In the genomic region with DNA sequence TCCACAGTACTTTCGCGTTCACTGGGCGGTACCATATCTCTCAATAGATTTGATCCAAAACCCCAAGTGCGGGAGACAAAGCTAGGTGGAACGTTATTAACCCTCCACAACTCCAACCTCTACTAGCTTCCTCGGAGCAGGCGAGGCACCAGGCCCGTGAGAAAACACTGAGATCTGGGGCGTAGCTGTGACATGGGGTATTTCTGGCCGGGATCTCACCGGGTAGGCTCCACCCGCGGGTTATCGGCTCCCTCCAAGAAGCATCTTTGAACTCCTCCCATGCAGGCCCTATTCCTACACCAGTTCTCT, we compare ENCODE assay signal across 8 cellular contexts. TPM values are rescaled to one million over a fixed set of nuclear protein-coding genes. Genes with fewer than 3 reads are reported as not detected.
DNase-seq lines count a peak whose midpoint lies in the region; ATAC-seq, FAIRE-seq and TF ChIP-seq lines count a peak whose summit lies in the region.

No MANE protein-coding gene starts in this region.

- intact Hi-C loops in ascending aorta (cut with DNase I): loop anchor here (5.0 to 10.0 kb wide), 3 partner anchors 354 to 1406 kb away; partner anchors contain the start of genes STARD4 and WDR36

- DNase-seq in DND-41 (no peak), ascending aorta (ENCODE audit: low spot score in 2 of 2) (no peak), keratinocyte (ENCODE audit: low read depth, low spot score) (no peak), substantia nigra (lab: John Stamatoyannopoulos, UW) (peak in 17 of 49 donors; percentile 15 to 67 (median 47)), middle frontal gyrus (ENCODE audit: extremely low spot score, low spot score) (no peak)
- DNase-seq in activated effector memory CD4-positive, alpha-beta T cell treated with Interleukin-2 at 50 U/mL for 16 hours: no peak

- dilution Hi-C loops in keratinocyte (cut with MboI; ENCODE audit: extremely low pct_ligation_motif_present, low sequenced_read_pairs): no loop called here

- ATAC-seq in DND-41 (ENCODE audit: insufficient read depth, low read depth) (peak; percentile 55), GM19467 (IDR thresholded peaks at IDR 0.05; ENCODE audit: unreplicated experiment) (peak; percentile 49), HG03457 (IDR thresholded peaks at IDR 0.05; ENCODE audit: unreplicated experiment) (peak; percentile 64)

- H3K9me3 ChIP-seq in DND-41 (ENCODE audit: insufficient read depth, low read length, severe bottlenecking): no peaks in the 10 kb centered on the region
- no peaks in the 10 kb centered on the region for H3K9me3 ChIP-seq in ascending aorta
- H3K9me3 ChIP-seq in keratinocyte (ENCODE audit: control insufficient read depth, low read depth, low read length): no peaks in the 10 kb centered on the region

- no peak for FAIRE-seq in keratinocyte (lab: Jason Lieb, UNC)

- peak; percentile 2 for TF ChIP-seq CTCF in DND-41 (IDR thresholded peaks at IDR 0.05; ENCODE audit: borderline replicate concordance, extremely low read depth, low read length, poor library complexity, severe bottlenecking)
- no peak for TF ChIP-seq CTCF in ascending aorta (IDR thresholded peaks at IDR 0.05)
- TF ChIP-seq CTCF in keratinocyte (optimal IDR thresholded peaks at IDR 0.05 in 1 of 3, IDR thresholded peaks at IDR 0.05 in 1 of 3, conservative IDR thresholded peaks at IDR 0.05 in 1 of 3; ENCODE audit: extremely low read depth in 1 of 3, insufficient read depth in 2 of 3, low read length in 3 of 3): no peak

- H3K27ac ChIP-seq in DND-41 (ENCODE audit: low read length) (peak overlapping the region; percentile 79), ascending aorta (peak overlapping the region; percentile 78 to 87), keratinocyte (ENCODE audit: control insufficient read depth, insufficient read depth, low read length) (peak overlapping the region; percentile 66), substantia nigra (ENCODE audit: low read depth, low read length, poor library complexity, severe bottlenecking) (peak overlapping the region; percentile 88)

- H3K79me2 ChIP-seq in DND-41 (ENCODE audit: insufficient read depth, low read length): peaks cover 27% of the 10 kb centered on the region
- peaks cover 20% of the 10 kb centered on the region for H3K79me2 ChIP-seq in keratinocyte (ENCODE audit: control insufficient read depth, insufficient read depth, low read length)

- peak overlapping the region; percentile 97 for H2AFZ ChIP-seq in DND-41 (ENCODE audit: low read depth, low read length)
- peak overlapping the region; percentile 95 for H2AFZ ChIP-seq in keratinocyte (ENCODE audit: control insufficient read depth, low read length)

- H3K36me3 ChIP-seq in DND-41 (ENCODE audit: insufficient read depth, low read length) (peaks cover 6% of the 10 kb centered on the region; the same call in 1 of the 2 replicates), ascending aorta (no peaks in the 10 kb centered on the region), keratinocyte (ENCODE audit: control insufficient read depth in 2 of 2, extremely low read depth in 1 of 2, insufficient read depth in 2 of 2, low read length in 2 of 2) (no peaks in the 10 kb centered on the region)

- peaks cover 38% of the 10 kb centered on the region for H3K4me1 ChIP-seq in DND-41 (ENCODE audit: insufficient read depth, low read length)
- H3K4me1 ChIP-seq in ascending aorta: peaks cover 2 to 3% of the 10 kb centered on the region in 2 donors
- peaks cover 3% of the 10 kb centered on the region for H3K4me1 ChIP-seq in keratinocyte (ENCODE audit: control insufficient read depth, extremely low read depth, insufficient read depth, low read length)

- H3K9ac ChIP-seq in DND-41 (ENCODE audit: low read depth, low read length): peak overlapping the region; percentile 86
- H3K9ac ChIP-seq in keratinocyte (ENCODE audit: control insufficient read depth, extremely low read depth, insufficient read depth, low read length): peak overlapping the region; percentile 83

- no peaks in the 10 kb centered on the region for H3K9me1 ChIP-seq in keratinocyte (ENCODE audit: control insufficient read depth, extremely low read depth, insufficient read depth, low read length)

- peak overlapping the region; percentile 55 to 74 for H3K4me3 ChIP-seq in DND-41 (ENCODE audit: low read depth in 1 of 2, low read length in 2 of 2)
- H3K4me3 ChIP-seq in ascending aorta: peak overlapping the region; percentile 85 to 98
- H3K4me3 ChIP-seq in keratinocyte (ENCODE audit: control insufficient read depth in 2 of 3, extremely low read depth in 1 of 3, insufficient read depth in 2 of 3, low read depth in 1 of 3, low read length in 3 of 3): peak overlapping the region; percentile 85 to 90 (median 89)

- H3K4me2 ChIP-seq in DND-41 (ENCODE audit: insufficient read depth, low read length) (peak overlapping the region; percentile 87), keratinocyte (ENCODE audit: control insufficient read depth, extremely low read depth, insufficient read depth, low read depth, low read length) (peak overlapping the region; percentile 98)

- no peaks in the 10 kb centered on the region for H3K27me3 ChIP-seq in DND-41 (ENCODE audit: insufficient read depth, low read length, poor library complexity)
- H3K27me3 ChIP-seq in ascending aorta: no peaks in the 10 kb centered on the region
- no peaks in the 10 kb centered on the region for H3K27me3 ChIP-seq in keratinocyte (ENCODE audit: control insufficient read depth, extremely low read depth, insufficient read depth, low read length)

- H4K20me1 ChIP-seq in DND-41 (ENCODE audit: insufficient read depth, low read length): no peaks in the 10 kb centered on the region
- no peaks in the 10 kb centered on the region for H4K20me1 ChIP-seq in keratinocyte (ENCODE audit: control insufficient read depth, extremely low read depth, insufficient read depth, low read length)

RNA-seq across cellular contexts. Expression of gene SLC25A46, which starts 0.3 kb away (rescaled TPM):
- 22.1 TPM for total RNA-seq in ascending aorta
- polyA plus RNA-seq in keratinocyte: 28.1 to 56.2 TPM (median 29.6 TPM) in 3 replicates
- 23.2 TPM for polyA plus RNA-seq in keratinocyte (2011; ENCODE audit: low read depth)
- polyA plus RNA-seq in keratinocyte (2011; cell fraction: cytosol; rRNA removed): 27.0 and 54.9 TPM in 2 replicates
- 20.1 and 26.5 TPM in 2 replicates for polyA plus RNA-seq in keratinocyte (2011; cell fraction: nucleus; rRNA removed)
- polyA plus RNA-seq in keratinocyte (2012; ENCODE audit: low replicate concordance): 20.5 and 29.8 TPM in 2 replicates
- 9.9 to 68.7 TPM (median 27.6 TPM) in 3 replicates for polyA minus RNA-seq in keratinocyte
- 34.0 TPM for polyA minus RNA-seq in keratinocyte (2011; cell fraction: cytosol; rRNA and poly(A)+ RNA removed)
- polyA minus RNA-seq in keratinocyte (2011; cell fraction: nucleus; rRNA and poly(A)+ RNA removed): 14.5 and 25.8 TPM in 2 replicates

RNA-seq across cellular contexts. Expression of gene TMEM232, which starts 12.0 kb away (rescaled TPM):
- total RNA-seq in ascending aorta: not detected
- 0.52 to 1.1 TPM (median 1.00 TPM) in 3 replicates for polyA plus RNA-seq in keratinocyte
- polyA plus RNA-seq in keratinocyte (2011; ENCODE audit: low read depth): 0.44 TPM
- 0.38 and 0.64 TPM in 2 replicates for polyA plus RNA-seq in keratinocyte (2011; cell fraction: cytosol; rRNA removed)
- 1.2 and 1.3 TPM in 2 replicates for polyA plus RNA-seq in keratinocyte (2011; cell fraction: nucleus; rRNA removed)
- 0.32 and 0.55 TPM in 2 replicates for polyA plus RNA-seq in keratinocyte (2012; ENCODE audit: low replicate concordance)
- polyA minus RNA-seq in keratinocyte: 1.2 to 2.2 TPM in 2 of 3 replicates, not detected in the other
- polyA minus RNA-seq in keratinocyte (2011; cell fraction: cytosol; rRNA and poly(A)+ RNA removed): not detected
- polyA minus RNA-seq in keratinocyte (2011; cell fraction: nucleus; rRNA and poly(A)+ RNA removed): 2.4 and 3.1 TPM in 2 replicates
